ENCODE assay signal across 21 cellular contexts in genomic region chr2:175355246-175355645, GRCh38.
"Had no signal": no experiment of that assay in that cellular context is flagged by ENCODE, and none has a peak within 500 bp of the region (broad histone marks: within the 10 kb centered on the region; RNA-seq: fewer than 3 reads in every experiment).

No MANE protein-coding gene starts in this region.

- DNase-seq: colonic mucosa; cortex of kidney; effector CD8-positive, alpha-beta T cell; effector memory CD8-positive, alpha-beta T cell; endodermal cell; erythroblast; esophagus squamous epithelium; foreskin fibroblast; foreskin melanocyte; gastrocnemius medialis; glutamatergic neuron; head of caudate nucleus; heart right ventricle; hippocampal formation; left cardiac atrium; left lung; left ventricle myocardium superior; lower lobe of right lung; mesenchymal stem cell; mucosa of descending colon; naive B cell had no signal
